ENCODE assay signal across 8 cellular contexts in the genomic region with DNA sequence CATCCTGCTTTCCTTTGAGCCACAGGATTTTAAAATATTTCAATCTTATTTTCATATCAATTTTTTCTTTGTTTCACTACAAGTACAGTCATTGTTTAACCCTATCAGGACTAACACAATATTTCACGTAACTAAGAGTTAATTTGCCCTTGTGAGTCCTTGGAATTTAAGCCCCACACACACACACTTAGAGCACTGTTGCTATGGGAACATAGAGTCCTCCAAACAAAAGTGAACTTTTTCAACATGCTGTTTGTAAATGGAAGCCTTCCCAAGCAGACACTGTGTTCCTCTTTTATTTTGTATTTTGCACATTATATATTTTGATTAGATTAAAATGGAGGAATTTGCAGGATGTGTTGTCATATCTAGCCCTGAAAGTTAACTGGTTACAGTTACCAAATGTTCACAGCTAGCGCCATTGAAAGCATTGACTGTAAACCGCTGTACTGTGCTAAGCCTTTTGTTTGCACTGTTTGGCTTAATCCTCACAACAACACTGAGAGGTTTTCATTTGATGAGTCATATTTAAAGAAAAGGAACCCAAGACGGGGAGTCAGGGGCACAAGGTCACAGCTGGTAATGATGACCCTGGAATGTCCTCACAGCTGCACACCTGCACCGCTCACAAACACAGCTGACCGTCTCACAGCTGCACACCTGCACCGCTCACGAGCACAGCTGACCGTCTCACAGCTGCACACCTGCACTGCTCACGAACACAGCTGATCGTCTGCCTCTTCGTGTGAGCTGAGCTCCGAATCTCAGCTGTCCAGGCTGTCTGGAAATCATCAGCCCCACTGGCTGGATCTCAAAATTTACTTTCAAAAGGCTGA. TPM values are rescaled to one million over a fixed set of nuclear protein-coding genes. Genes with fewer than 3 reads are reported as not detected.
A peak's percentile ranks its signal among the peaks of the same experiment; 100 is the strongest.
DNase-seq lines count a peak whose midpoint lies in the region; ATAC-seq, FAIRE-seq and TF ChIP-seq lines count a peak whose summit lies in the region.

No MANE protein-coding gene starts in this region.

- H3K9me3 Mint-ChIP-seq in Calu3 (ENCODE audit: low read depth, unreplicated experiment): no peaks in the 10 kb centered on the region
- H3K9me3 Mint-ChIP-seq in stimulated activated naive CD8-positive, alpha-beta T cell treated with anti-CD3 and anti-CD28 coated beads, Interleukin-15, amount 100 ng/mL, for 72 hours: no peaks in the 10 kb centered on the region

- no peaks in the 10 kb centered on the region for H3K27me3 ChIP-seq in heart right ventricle

- 20 to 34% methylated on average over 13 of the region's 13 CpGs for WGBS in heart right ventricle, 2 donors

- intact Hi-C loops in Calu3 (cut with micrococcal nuclease; ENCODE audit: unreplicated experiment): no loop called here
- intact Hi-C loops in heart right ventricle (cut with DNase I): no loop called here

- TF ChIP-seq CTCF in Calu3 (IDR thresholded peaks at IDR 0.05; ENCODE audit: unreplicated experiment): no peak
- no peak for TF ChIP-seq CTCF in heart right ventricle (IDR thresholded peaks at IDR 0.05)

- peaks cover 4 to 54% (median 39%) of the 10 kb centered on the region in 9 donors for H3K4me1 ChIP-seq in heart right ventricle

- peak; percentile 62 for ATAC-seq in HG02852 (IDR thresholded peaks at IDR 0.05; ENCODE audit: unreplicated experiment)
- peak; percentile 44 to 82 (median 78) for ATAC-seq in heart right ventricle
- peak; percentile 31 for ATAC-seq in stimulated activated naive CD8-positive, alpha-beta T cell treated with anti-CD3 and anti-CD28 coated beads, Interleukin-15, amount 100 ng/mL, for 72 hours
- ATAC-seq in HG02884 (IDR thresholded peaks at IDR 0.05; ENCODE audit: unreplicated experiment): no peak

- peaks cover 19% of the 10 kb centered on the region for H3K27me3 Mint-ChIP-seq in Calu3 (ENCODE audit: unreplicated experiment)
- no peaks in the 10 kb centered on the region for H3K27me3 Mint-ChIP-seq in stimulated activated naive CD8-positive, alpha-beta T cell treated with anti-CD3 and anti-CD28 coated beads, Interleukin-15, amount 100 ng/mL, for 72 hours

- no peak overlapping the region for H3K4me3 Mint-ChIP-seq in Calu3 (ENCODE audit: low read depth, unreplicated experiment)
- H3K4me3 Mint-ChIP-seq in stimulated activated naive CD8-positive, alpha-beta T cell treated with anti-CD3 and anti-CD28 coated beads, Interleukin-15, amount 100 ng/mL, for 72 hours: no peak overlapping the region

- peak overlapping the region in 4 of 10 donors; percentile 2 to 26 (median 11) for H3K4me3 ChIP-seq in heart right ventricle

- H3K4me1 Mint-ChIP-seq in Calu3 (ENCODE audit: low read depth, unreplicated experiment): peaks cover 6% of the 10 kb centered on the region
- peaks cover 32% of the 10 kb centered on the region for H3K4me1 Mint-ChIP-seq in stimulated activated naive CD8-positive, alpha-beta T cell treated with anti-CD3 and anti-CD28 coated beads, Interleukin-15, amount 100 ng/mL, for 72 hours

- H3K27ac Mint-ChIP-seq in Calu3 (ENCODE audit: unreplicated experiment): no peak overlapping the region
- H3K27ac Mint-ChIP-seq in stimulated activated naive CD8-positive, alpha-beta T cell treated with anti-CD3 and anti-CD28 coated beads, Interleukin-15, amount 100 ng/mL, for 72 hours: no peak overlapping the region

- DNase-seq in Calu3: peak; percentile 17
- peak; percentile 90 for DNase-seq in RPMI7951 (ENCODE audit: low read depth)
- DNase-seq in heart right ventricle: peak; percentile 19 to 31
- no peak for DNase-seq in stimulated activated naive CD8-positive, alpha-beta T cell treated with anti-CD3 and anti-CD28 coated beads, Interleukin-15, amount 100 ng/mL, for 72 hours
- no peak for DNase-seq in RCC 7860 (ENCODE audit: low spot score)
- DNase-seq in activated CD4-positive, alpha-beta T cell treated with anti-CD3 and anti-CD28 coated beads, Interleukin-2, amount 50 U/mL, for 48 hours: no peak

- H3K27ac ChIP-seq in heart right ventricle: peak overlapping the region in 6 of 10 donors; percentile 10 to 59 (median 46)

- H3K9me3 ChIP-seq in heart right ventricle: no peaks in the 10 kb centered on the region

- H3K36me3 Mint-ChIP-seq in Calu3 (ENCODE audit: insufficient read depth, unreplicated experiment): peaks cover 21% of the 10 kb centered on the region

- peaks cover 0 to 44% (median 14%) of the 10 kb centered on the region in 9 donors for H3K36me3 ChIP-seq in heart right ventricle

- no TSS peak for BruUV-seq in Calu3 (replicated peaks; lab: Mats Ljungman, UMichigan)

- CTCF ChIA-PET in Calu3 (lab: Charles Lee): interaction anchor here (0.6 kb wide), 2 partner anchors 9 to 740 kb away, joined by 3 read pairs; no protein-coding TSS in a partner anchor

- FAIRE-seq in RCC 7860 (lab: Jason Lieb, UNC): no peak

RNA-seq across cellular contexts. Expression of a gene that starts 6.3 kb away (rescaled TPM):
- 216 and 217 TPM in 2 replicates for total RNA-seq in Calu3 (2022)
- total RNA-seq in RPMI7951 (2014; rRNA removed; shearing (Covaris generic)): 128 and 167 TPM in 2 replicates
- total RNA-seq in heart right ventricle: 100 to 1,000 TPM; 126 to 178 (median 162) TPM
- 10 to 100 TPM; 86.7 to 87.3 TPM for polyA plus RNA-seq in heart right ventricle

Comparison
In these comparisons a context has a peak if more than half of its experiments do, and no peak if none do; other contexts are left out.
1. DNase-seq: peak in Calu3 (single experiment), RPMI7951 (single experiment) and heart right ventricle (2 of 2); none in stimulated activated naive CD8-positive, alpha-beta T cell treated with anti-CD3 and anti-CD28 coated beads, Interleukin-15, amount 100 ng/mL, for 72 hours (0 of 2), RCC 7860 (single experiment) and activated CD4-positive, alpha-beta T cell treated with anti-CD3 and anti-CD28 coated beads, Interleukin-2, amount 50 U/mL, for 48 hours (0 of 2).